ENCODE assay signal across 21 cellular contexts in the genomic region with DNA sequence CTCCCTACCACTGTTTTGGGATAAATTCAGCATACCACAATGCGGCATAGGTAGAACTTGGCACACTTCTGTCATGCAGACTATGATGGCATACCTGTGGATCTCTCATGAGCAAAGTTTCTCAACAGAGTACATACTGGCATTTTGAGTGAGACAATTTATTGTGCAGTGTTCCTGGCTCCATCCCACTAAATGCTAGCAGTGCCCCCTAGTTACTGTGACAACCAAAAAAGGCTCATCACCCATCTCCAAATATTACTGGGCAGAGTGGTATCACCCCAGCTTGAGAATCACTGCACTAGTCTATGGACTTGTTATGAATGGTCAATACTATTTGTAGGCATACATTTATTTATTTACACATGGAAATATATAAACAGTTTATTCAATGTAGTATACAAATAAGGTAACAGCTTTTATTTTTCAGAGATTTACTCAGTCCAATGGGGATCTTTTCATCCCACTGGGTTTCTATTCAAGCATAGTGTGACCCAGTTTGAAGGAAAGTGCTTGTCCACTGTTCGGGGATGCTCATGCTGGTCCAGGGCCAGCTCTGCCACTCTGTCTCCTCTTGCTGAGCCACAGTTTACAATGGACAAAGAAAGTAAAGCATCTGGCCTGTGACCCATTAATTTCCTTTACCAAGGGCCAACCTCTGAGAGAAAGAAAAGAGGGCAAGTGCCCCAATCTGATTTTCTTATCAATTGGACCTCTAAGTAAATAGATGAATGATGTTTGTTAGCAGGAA.
DNase-seq lines count a peak whose midpoint lies in the region; ATAC-seq lines count a peak whose summit lies in the region.
"Had no signal": no experiment of that assay in that cellular context is flagged by ENCODE, and none has a peak within 500 bp of the region (broad histone marks: within the 10 kb centered on the region; RNA-seq: fewer than 3 reads in every experiment).

No MANE protein-coding gene starts in this region.

- no CpG with 5 or more reads among the region's 2 CpGs for WGBS in mesendoderm (ENCODE audit: extremely low coverage, insufficient coverage, low lambda C conversion rate)

- H3K27ac ChIP-seq in substantia nigra (ENCODE audit: low read depth, low read length, poor library complexity, severe bottlenecking) (no peak overlapping the region), mesendoderm (ENCODE audit: low read depth, low read length) (no peak overlapping the region)
- H3K27ac ChIP-seq: 22Rv1 had no signal

- H3K27ac Mint-ChIP-seq in activated CD4-positive, alpha-beta T cell treated with anti-CD3 and anti-CD28 coated beads for 36 hours, result peak overlapping the region; percentile 83
- peak overlapping the region; percentile 91 for H3K27ac Mint-ChIP-seq in activated naive CD4-positive, alpha-beta T cell treated with anti-CD3 and anti-CD28 coated beads, Interleukin-2, amount 50 U/mL, for 24 hours
- H3K27ac Mint-ChIP-seq in activated naive CD4-positive, alpha-beta T cell treated with anti-CD3 and anti-CD28 coated beads, Interleukin-2, amount 10 ng/mL, durations not matched to agents 7 days and 5 days, result no peak overlapping the region
- peak overlapping the region; percentile 83 for H3K27ac Mint-ChIP-seq in activated naive CD8-positive, alpha-beta T cell treated with anti-CD3 and anti-CD28 coated beads, Interleukin-2, amount 50 U/mL, for 24 hours
- H3K27ac Mint-ChIP-seq: CD14-positive monocyte, HFFc6 had no signal

- no peak overlapping the region for H2BK120ac ChIP-seq in mesendoderm (ENCODE audit: low read depth, low read length)

- no peak overlapping the region for H3K4me2 ChIP-seq in mesendoderm (ENCODE audit: low read length)

- no peak overlapping the region for H3K9ac ChIP-seq in mesendoderm (ENCODE audit: low read length)

- H3K4ac ChIP-seq in mesendoderm (ENCODE audit: low read depth, low read length), result no peak overlapping the region

- no peak overlapping the region for H3K23ac ChIP-seq in mesendoderm (ENCODE audit: low read length)

- POLR2A ChIA-PET in activated CD4-positive, alpha-beta T cell treated with anti-CD3 and anti-CD28 coated beads for 36 hours (lab: Charles Lee), result no interaction called here

- intact Hi-C loops in activated CD4-positive, alpha-beta T cell treated with anti-CD3 and anti-CD28 coated beads for 36 hours (cut with DNase I, micrococcal nuclease), result loop anchor here in 1 of 2 experiments (2.0 kb wide), 1 partner anchor 15 kb away; no protein-coding TSS in a partner anchor

- peak overlapping the region; percentile 41 for H3K4me3 Mint-ChIP-seq in activated CD4-positive, alpha-beta T cell treated with anti-CD3 and anti-CD28 coated beads for 36 hours
- H3K4me3 Mint-ChIP-seq in activated naive CD4-positive, alpha-beta T cell treated with anti-CD3 and anti-CD28 coated beads, Interleukin-2, amount 50 U/mL, for 24 hours, result peak overlapping the region; percentile 72
- H3K4me3 Mint-ChIP-seq in activated naive CD4-positive, alpha-beta T cell treated with anti-CD3 and anti-CD28 coated beads, Interleukin-2, amount 10 ng/mL, durations not matched to agents 7 days and 5 days, result no peak overlapping the region
- peak overlapping the region; percentile 32 for H3K4me3 Mint-ChIP-seq in activated naive CD8-positive, alpha-beta T cell treated with anti-CD3 and anti-CD28 coated beads, Interleukin-2, amount 50 U/mL, for 24 hours
- H3K4me3 Mint-ChIP-seq: CD14-positive monocyte, HFFc6 had no signal

- H3K36me3 ChIP-seq in mesendoderm (ENCODE audit: control insufficient read depth, insufficient read depth, low read length), result no peaks in the 10 kb centered on the region

- no peak overlapping the region for H3K18ac ChIP-seq in mesendoderm (ENCODE audit: low read length)

- H3K56ac ChIP-seq in mesendoderm (ENCODE audit: low read length), result no peak overlapping the region

- H3K27me3 Mint-ChIP-seq in activated CD4-positive, alpha-beta T cell treated with anti-CD3 and anti-CD28 coated beads for 36 hours, result no peaks in the 10 kb centered on the region
- no peaks in the 10 kb centered on the region for H3K27me3 Mint-ChIP-seq in activated naive CD4-positive, alpha-beta T cell treated with anti-CD3 and anti-CD28 coated beads, Interleukin-2, amount 50 U/mL, for 24 hours
- H3K27me3 Mint-ChIP-seq in activated naive CD4-positive, alpha-beta T cell treated with anti-CD3 and anti-CD28 coated beads, Interleukin-2, amount 10 ng/mL, durations not matched to agents 7 days and 5 days, result no peaks in the 10 kb centered on the region
- no peaks in the 10 kb centered on the region for H3K27me3 Mint-ChIP-seq in activated naive CD8-positive, alpha-beta T cell treated with anti-CD3 and anti-CD28 coated beads, Interleukin-2, amount 50 U/mL, for 24 hours

- H4K8ac ChIP-seq in mesendoderm (ENCODE audit: low read depth, low read length), result no peak overlapping the region

- H2AK5ac ChIP-seq in mesendoderm (ENCODE audit: low read length), result no peak overlapping the region

- CTCF ChIA-PET in activated CD4-positive, alpha-beta T cell treated with anti-CD3 and anti-CD28 coated beads for 36 hours (lab: Charles Lee), result interaction anchor here (0.6 to 1.4 kb wide), 7 partner anchors 14 to 277 kb away, joined by 3 to 6 read pairs (median 3); partner anchors contain the start of gene IL2
- CTCF ChIA-PET in activated naive CD4-positive, alpha-beta T cell treated with anti-CD3 and anti-CD28 coated beads, Interleukin-2, amount 10 ng/mL, durations not matched to agents 7 days and 5 days (lab: Charles Lee), result interaction anchor here (0.6 to 1.1 kb wide), 3 partner anchors 9 to 1922 kb away, joined by 3 to 4 read pairs (median 3); no protein-coding TSS in a partner anchor

- no peak for ATAC-seq in activated CD4-positive, alpha-beta T cell treated with anti-CD3 and anti-CD28 coated beads for 36 hours
- ATAC-seq in activated naive CD8-positive, alpha-beta T cell treated with anti-CD3 and anti-CD28 coated beads, Interleukin-2, amount 50 U/mL, for 24 hours, result no peak
- no peak for ATAC-seq in HG02852 (IDR thresholded peaks at IDR 0.05; ENCODE audit: unreplicated experiment)

- no peak overlapping the region for H3K4me3 ChIP-seq in mesendoderm (ENCODE audit: low read length)

- DNase-seq in activated CD4-positive, alpha-beta T cell treated with anti-CD3 and anti-CD28 coated beads for 36 hours, result no peak
- no peak for DNase-seq in activated CD4-positive, alpha-beta T cell treated with anti-CD3 and anti-CD28 coated beads for 1 hour
- no peak for DNase-seq in activated naive CD4-positive, alpha-beta T cell treated with anti-CD3 and anti-CD28 coated beads, Interleukin-2, amount 10 ng/mL, durations not matched to agents 7 days and 5 days
- no peak for DNase-seq in activated naive CD8-positive, alpha-beta T cell treated with anti-CD3 and anti-CD28 coated beads, Interleukin-2, amount 50 U/mL, for 24 hours
- DNase-seq in substantia nigra (lab: John Stamatoyannopoulos, UW) (peak in 29 of 49 donors; percentile 0 to 43 (median 4)), mesendoderm (no peak)
- DNase-seq: AML-193; DND-41; HFFc6; KG1; NCI-H1417; NCI-H187; NCI-H2107; NCI-H510A; NCI-H748 treated with DMSO at 0.1 percent for 48 hours; NK-92 treated with Interleukin-12 subunit alpha and Interleukin-12 subunit beta, amount 100 ng/mL, for 24 hours; OCI-M1 had no signal

- no peaks in the 10 kb centered on the region for H3K4me1 ChIP-seq in mesendoderm (ENCODE audit: control insufficient read depth, low read depth, low read length)

- no peaks in the 10 kb centered on the region for H3K79me1 ChIP-seq in mesendoderm (ENCODE audit: low read length)

- H2BK5ac ChIP-seq in mesendoderm (ENCODE audit: low read length), result no peak overlapping the region

- peaks cover 81% of the 10 kb centered on the region for H3K4me1 Mint-ChIP-seq in activated CD4-positive, alpha-beta T cell treated with anti-CD3 and anti-CD28 coated beads for 36 hours
- peaks cover 78% of the 10 kb centered on the region for H3K4me1 Mint-ChIP-seq in activated naive CD4-positive, alpha-beta T cell treated with anti-CD3 and anti-CD28 coated beads, Interleukin-2, amount 50 U/mL, for 24 hours
- peaks cover 42% of the 10 kb centered on the region for H3K4me1 Mint-ChIP-seq in activated naive CD4-positive, alpha-beta T cell treated with anti-CD3 and anti-CD28 coated beads, Interleukin-2, amount 10 ng/mL, durations not matched to agents 7 days and 5 days
- peaks cover 76% of the 10 kb centered on the region for H3K4me1 Mint-ChIP-seq in activated naive CD8-positive, alpha-beta T cell treated with anti-CD3 and anti-CD28 coated beads, Interleukin-2, amount 50 U/mL, for 24 hours

- H2BK15ac ChIP-seq in mesendoderm (replicated peaks; ENCODE audit: low read depth), result no peak overlapping the region

- no peaks in the 10 kb centered on the region for H3K79me2 ChIP-seq in mesendoderm (ENCODE audit: control insufficient read depth, insufficient read depth, low read length)

- H4K5ac ChIP-seq in mesendoderm (ENCODE audit: low read length), result no peak overlapping the region

- H3K9me3 Mint-ChIP-seq in activated CD4-positive, alpha-beta T cell treated with anti-CD3 and anti-CD28 coated beads for 36 hours (ENCODE audit: low read depth), result peaks cover 7% of the 10 kb centered on the region
- peaks cover 5% of the 10 kb centered on the region for H3K9me3 Mint-ChIP-seq in activated naive CD4-positive, alpha-beta T cell treated with anti-CD3 and anti-CD28 coated beads, Interleukin-2, amount 50 U/mL, for 24 hours
- H3K9me3 Mint-ChIP-seq in activated naive CD4-positive, alpha-beta T cell treated with anti-CD3 and anti-CD28 coated beads, Interleukin-2, amount 10 ng/mL, durations not matched to agents 7 days and 5 days, result peaks cover 11% of the 10 kb centered on the region
- peaks cover 9% of the 10 kb centered on the region for H3K9me3 Mint-ChIP-seq in activated naive CD8-positive, alpha-beta T cell treated with anti-CD3 and anti-CD28 coated beads, Interleukin-2, amount 50 U/mL, for 24 hours
- H3K9me3 Mint-ChIP-seq: HFFc6 had no signal

- peaks cover 8% of the 10 kb centered on the region for H3K36me3 Mint-ChIP-seq in activated CD4-positive, alpha-beta T cell treated with anti-CD3 and anti-CD28 coated beads for 36 hours (ENCODE audit: low read depth)
- peaks cover 4% of the 10 kb centered on the region for H3K36me3 Mint-ChIP-seq in activated naive CD4-positive, alpha-beta T cell treated with anti-CD3 and anti-CD28 coated beads, Interleukin-2, amount 50 U/mL, for 24 hours
- H3K36me3 Mint-ChIP-seq in activated naive CD4-positive, alpha-beta T cell treated with anti-CD3 and anti-CD28 coated beads, Interleukin-2, amount 10 ng/mL, durations not matched to agents 7 days and 5 days, result peaks cover 4% of the 10 kb centered on the region
- peaks cover 5% of the 10 kb centered on the region for H3K36me3 Mint-ChIP-seq in activated naive CD8-positive, alpha-beta T cell treated with anti-CD3 and anti-CD28 coated beads, Interleukin-2, amount 50 U/mL, for 24 hours (ENCODE audit: low read depth)
- H3K36me3 Mint-ChIP-seq: CD14-positive monocyte had no signal

- H3K27me3 ChIP-seq in mesendoderm (ENCODE audit: insufficient read depth, low read length, poor library complexity), result no peaks in the 10 kb centered on the region

Comparison
In these comparisons a context has a peak if more than half of its experiments do, and no peak if none do; other contexts are left out.
1. DNase-seq: peak in substantia nigra (29 of 49); none in activated CD4-positive, alpha-beta T cell treated with anti-CD3 and anti-CD28 coated beads for 36 hours (single experiment), activated CD4-positive, alpha-beta T cell treated with anti-CD3 and anti-CD28 coated beads for 1 hour (single experiment), activated naive CD4-positive, alpha-beta T cell treated with anti-CD3 and anti-CD28 coated beads, Interleukin-2, amount 10 ng/mL, durations not matched to agents 7 days and 5 days (single experiment), activated naive CD8-positive, alpha-beta T cell treated with anti-CD3 and anti-CD28 coated beads, Interleukin-2, amount 50 U/mL, for 24 hours (single experiment) and mesendoderm (single experiment).